In the genomic region with DNA sequence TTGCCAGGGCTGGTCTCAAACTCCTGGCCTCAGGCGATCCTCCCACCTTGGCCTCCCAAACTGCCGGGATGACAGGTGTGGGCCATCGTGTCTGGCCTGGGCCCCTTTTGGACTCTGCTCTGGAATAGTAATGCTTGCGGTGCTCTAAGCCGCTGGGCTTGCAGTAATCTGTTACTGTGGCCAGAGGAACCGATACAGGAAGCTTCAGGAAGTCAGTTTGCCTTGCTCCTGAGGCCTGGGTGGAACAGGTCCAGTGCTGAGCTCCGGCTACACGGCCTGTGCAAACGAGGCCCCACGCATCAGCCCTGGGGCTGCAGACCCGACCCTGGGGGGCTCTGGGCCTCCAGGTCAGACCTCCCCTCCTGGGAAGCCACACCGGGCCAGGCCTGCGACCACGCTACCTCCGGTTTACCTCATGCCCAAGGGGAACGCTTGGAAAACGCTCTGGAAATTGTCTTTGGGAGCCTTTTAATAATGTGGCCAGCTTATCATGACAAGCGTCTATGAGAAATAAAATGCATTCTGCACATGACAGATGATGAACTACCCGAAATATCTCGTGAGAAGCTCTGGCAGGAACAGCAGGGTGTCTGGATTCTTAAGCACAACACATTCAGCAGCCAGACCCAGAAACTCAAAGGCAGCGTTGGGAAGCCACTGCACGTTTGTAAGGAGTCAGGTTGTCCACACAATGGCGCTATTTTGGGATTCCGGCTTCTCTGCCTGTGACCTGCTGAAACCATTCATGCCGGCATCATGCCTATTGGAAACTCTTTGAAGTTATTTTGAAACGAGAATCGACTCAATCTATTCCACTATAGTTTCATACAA, we compare ENCODE assay signal across 1 cellular context.
TF ChIP-seq lines count a peak whose summit lies in the region.

No MANE protein-coding gene starts in this region.

TF ChIP-seq in HepG2, 621 proteins besides CTCF, POLR2A, EP300 and RAD21 (continued from another document and continues in another):
- TF ChIP-seq AHDC1 (CRISPR knock-in tag; IDR thresholded peaks at IDR 0.05; ENCODE audit: borderline replicate concordance) (no peak), CREM (IDR thresholded peaks at IDR 0.05) (no peak), CREM (CRISPR knock-in tag; IDR thresholded peaks at IDR 0.05) (no peak), PRMT3 (CRISPR knock-in tag; IDR thresholded peaks at IDR 0.05; ENCODE audit: borderline replicate concordance, low read depth) (no peak), ZHX1 (CRISPR knock-in tag; IDR thresholded peaks at IDR 0.05; ENCODE audit: low read depth) (0 out of 2 replicates have a peak, but pooled peaks have one; percentile 21), ZNF3 (CRISPR knock-in tag; IDR thresholded peaks at IDR 0.05) (no peak), ZNF235 (CRISPR knock-in tag; IDR thresholded peaks at IDR 0.05; ENCODE audit: borderline replicate concordance) (no peak), NFKBIZ (CRISPR knock-in tag; IDR thresholded peaks at IDR 0.05) (no peak), XRCC5 (optimal IDR thresholded peaks at IDR 0.05; ENCODE audit: low read length) (peak; percentile 1), KDM6A (CRISPR knock-in tag; IDR thresholded peaks at IDR 0.05; ENCODE audit: low read depth) (no peak), ZNF354B (CRISPR knock-in tag; IDR thresholded peaks at IDR 0.05) (no peak), MED8 (CRISPR knock-in tag; IDR thresholded peaks at IDR 0.05; ENCODE audit: insufficient replicate concordance) (no peak), ZMAT3 (CRISPR knock-in tag; conservative IDR thresholded peaks at IDR 0.05) (no peak), ATF7 (IDR thresholded peaks at IDR 0.05) (no peak), ATF7 (CRISPR knock-in tag; IDR thresholded peaks at IDR 0.05) (no peak), IRF1 (CRISPR knock-in tag; IDR thresholded peaks at IDR 0.05; ENCODE audit: low read depth) (no peak), SRSF4 (IDR thresholded peaks at IDR 0.05; ENCODE audit: low read depth, low read length, poor library complexity, severe bottlenecking) (no peak), ZNF597 (CRISPR knock-in tag; IDR thresholded peaks at IDR 0.05) (no peak), ZFP36 (IDR thresholded peaks at IDR 0.05; ENCODE audit: borderline replicate concordance, low read depth, low read length, partially characterized antibody) (no peak), ZNF792 (CRISPR knock-in tag; IDR thresholded peaks at IDR 0.05) (no peak), MXD4 (CRISPR knock-in tag; IDR thresholded peaks at IDR 0.05) (no peak), MYPOP (CRISPR knock-in tag; IDR thresholded peaks at IDR 0.05) (no peak), ZBTB14 (CRISPR knock-in tag; IDR thresholded peaks at IDR 0.05) (no peak), SIN3B (IDR thresholded peaks at IDR 0.05; ENCODE audit: low read length) (no peak), ZNF720 (CRISPR knock-in tag; IDR thresholded peaks at IDR 0.05) (no peak), ZNF800 (CRISPR knock-in tag; IDR thresholded peaks at IDR 0.05) (no peak), ZMAT5 (CRISPR knock-in tag; IDR thresholded peaks at IDR 0.05; ENCODE audit: borderline replicate concordance, low read depth) (no peak), HHEX (CRISPR knock-in tag; IDR thresholded peaks at IDR 0.05) (no peak), ZNF205 (CRISPR knock-in tag; IDR thresholded peaks at IDR 0.05) (no peak)
- TF ChIP-seq, protein P1, sequence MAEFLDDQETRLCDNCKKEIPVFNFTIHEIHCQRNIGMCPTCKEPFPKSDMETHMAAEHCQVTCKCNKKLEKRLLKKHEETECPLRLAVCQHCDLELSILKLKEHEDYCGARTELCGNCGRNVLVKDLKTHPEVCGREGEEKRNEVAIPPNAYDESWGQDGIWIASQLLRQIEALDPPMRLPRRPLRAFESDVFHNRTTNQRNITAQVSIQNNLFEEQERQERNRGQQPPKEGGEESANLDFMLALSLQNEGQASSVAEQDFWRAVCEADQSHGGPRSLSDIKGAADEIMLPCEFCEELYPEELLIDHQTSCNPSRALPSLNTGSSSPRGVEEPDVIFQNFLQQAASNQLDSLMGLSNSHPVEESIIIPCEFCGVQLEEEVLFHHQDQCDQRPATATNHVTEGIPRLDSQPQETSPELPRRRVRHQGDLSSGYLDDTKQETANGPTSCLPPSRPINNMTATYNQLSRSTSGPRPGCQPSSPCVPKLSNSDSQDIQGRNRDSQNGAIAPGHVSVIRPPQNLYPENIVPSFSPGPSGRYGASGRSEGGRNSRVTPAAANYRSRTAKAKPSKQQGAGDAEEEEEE (CRISPR knock-in tag; IDR thresholded peaks at IDR 0.05; ENCODE audit: borderline replicate concordance): no peak
- TF ChIP-seq, protein P2, sequence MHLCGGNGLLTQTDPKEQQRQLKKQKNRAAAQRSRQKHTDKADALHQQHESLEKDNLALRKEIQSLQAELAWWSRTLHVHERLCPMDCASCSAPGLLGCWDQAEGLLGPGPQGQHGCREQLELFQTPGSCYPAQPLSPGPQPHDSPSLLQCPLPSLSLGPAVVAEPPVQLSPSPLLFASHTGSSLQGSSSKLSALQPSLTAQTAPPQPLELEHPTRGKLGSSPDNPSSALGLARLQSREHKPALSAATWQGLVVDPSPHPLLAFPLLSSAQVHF (CRISPR knock-in tag; IDR thresholded peaks at IDR 0.05): no peak
- TF ChIP-seq, protein P3, sequence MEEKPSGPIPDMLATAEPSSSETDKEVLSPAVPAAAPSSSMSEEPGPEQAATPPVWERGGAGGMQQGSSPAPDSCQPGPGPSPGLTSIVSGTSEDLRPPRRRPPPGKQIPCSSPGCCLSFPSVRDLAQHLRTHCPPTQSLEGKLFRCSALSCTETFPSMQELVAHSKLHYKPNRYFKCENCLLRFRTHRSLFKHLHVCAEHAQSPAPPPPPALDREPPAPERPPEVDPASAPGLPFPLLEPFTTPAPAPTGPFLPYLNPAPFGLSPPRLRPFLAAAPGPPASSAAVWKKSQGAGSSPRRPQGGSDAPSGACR (CRISPR knock-in tag; IDR thresholded peaks at IDR 0.05): 0 out of 2 replicates have a peak, but pooled peaks have one; percentile 36
